ENCODE assay signal across 9 cellular contexts in the genomic region with DNA sequence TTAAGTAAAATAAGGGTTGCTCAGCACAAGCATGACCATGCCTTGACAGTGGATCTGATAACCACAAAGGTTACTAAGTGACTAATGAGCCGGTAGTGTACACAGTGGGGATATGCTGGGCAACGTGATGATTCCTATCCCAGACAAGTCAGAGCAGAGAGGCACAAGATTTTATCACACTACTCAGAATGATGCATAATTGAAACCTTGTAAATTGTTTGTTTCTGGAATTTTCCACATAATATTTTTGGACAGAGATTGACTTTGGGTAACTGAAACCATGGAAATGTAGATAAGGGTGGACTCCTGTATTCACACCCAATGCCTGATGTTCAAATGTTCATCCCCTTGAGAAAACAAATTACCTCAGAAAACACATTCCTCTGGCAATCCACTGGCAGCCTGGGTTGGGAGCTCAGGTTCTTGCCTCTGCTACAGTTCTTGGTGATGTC. TPM values are rescaled to one million over a fixed set of nuclear protein-coding genes. Genes with fewer than 3 reads are reported as not detected.
DNase-seq lines count a peak whose midpoint lies in the region; ATAC-seq and TF ChIP-seq lines count a peak whose summit lies in the region.
"Had no signal": no experiment of that assay in that cellular context is flagged by ENCODE, and none has a peak within 500 bp of the region (broad histone marks: within the 10 kb centered on the region; RNA-seq: fewer than 3 reads in every experiment).

No MANE protein-coding gene starts in this region.

- H3K36me3 Mint-ChIP-seq in T-helper 2 cell treated with Interferon-gamma antibody and Interleukin-4, amounts not matched to agents 5 μg/mL and 100 μg/mL, for 36 hours (ENCODE audit: low read depth), result no peaks in the 10 kb centered on the region
- no peaks in the 10 kb centered on the region for H3K36me3 Mint-ChIP-seq in natural killer cell
- no peaks in the 10 kb centered on the region for H3K36me3 Mint-ChIP-seq in naive thymus-derived CD8-positive, alpha-beta T cell

- TF ChIP-seq CTCF in natural killer cell (IDR thresholded peaks at IDR 0.05) (no peak), MM.1S (IDR thresholded peaks at IDR 0.05; ENCODE audit: low read length) (no peak)

- H3K4me3 Mint-ChIP-seq in T-helper 2 cell treated with Interferon-gamma antibody and Interleukin-4, amounts not matched to agents 5 μg/mL and 100 μg/mL, for 36 hours, result no peak overlapping the region
- no peak overlapping the region for H3K4me3 Mint-ChIP-seq in natural killer cell
- no peak overlapping the region for H3K4me3 Mint-ChIP-seq in naive thymus-derived CD8-positive, alpha-beta T cell
- H3K4me3 Mint-ChIP-seq: B cell had no signal

- intact Hi-C loops in natural killer cell (cut with micrococcal nuclease), result no loop called here

- H3K9me2 ChIP-seq in MM.1S (replicated peaks; ENCODE audit: insufficient read depth, low read length), result no peaks in the 10 kb centered on the region

- peak; percentile 85 for ATAC-seq in HG02870 (IDR thresholded peaks at IDR 0.05; ENCODE audit: unreplicated experiment)
- ATAC-seq in natural killer cell, result peak; percentile 52 to 73 (median 64)
- ATAC-seq in naive thymus-derived CD8-positive, alpha-beta T cell, result no peak

- peaks cover 29% of the 10 kb centered on the region for H3K4me1 Mint-ChIP-seq in T-helper 2 cell treated with Interferon-gamma antibody and Interleukin-4, amounts not matched to agents 5 μg/mL and 100 μg/mL, for 36 hours (ENCODE audit: low read depth)
- peaks cover 0 to 5% of the 10 kb centered on the region in 2 donors for H3K4me1 Mint-ChIP-seq in natural killer cell
- peaks cover 27 to 52% (median 44%) of the 10 kb centered on the region in 4 donors for H3K4me1 Mint-ChIP-seq in naive thymus-derived CD8-positive, alpha-beta T cell
- H3K4me1 Mint-ChIP-seq: B cell had no signal

- no peak overlapping the region for H3K4me2 ChIP-seq in MM.1S (ENCODE audit: low read depth, low read length)

- H3K36me3 ChIP-seq in MM.1S (replicated peaks; ENCODE audit: insufficient read depth, low read length), result no peaks in the 10 kb centered on the region

- H3K27ac ChIP-seq in MM.1S (ENCODE audit: low read length), result no peak overlapping the region

- POLR2A ChIA-PET in naive thymus-derived CD8-positive, alpha-beta T cell (lab: Charles Lee), result interaction anchor here (0.6 kb wide), 1 partner anchor 71 kb away, joined by 6 read pairs; no protein-coding TSS in a partner anchor

- no peak overlapping the region for H3K4me3 ChIP-seq in MM.1S (ENCODE audit: low read length)

- peaks cover 8% of the 10 kb centered on the region for H3K27me3 Mint-ChIP-seq in T-helper 2 cell treated with Interferon-gamma antibody and Interleukin-4, amounts not matched to agents 5 μg/mL and 100 μg/mL, for 36 hours (ENCODE audit: low read depth)
- peaks cover 3 to 10% of the 10 kb centered on the region in 2 donors for H3K27me3 Mint-ChIP-seq in natural killer cell (ENCODE audit: low read depth in 2 of 2)
- H3K27me3 Mint-ChIP-seq in naive thymus-derived CD8-positive, alpha-beta T cell, result peaks cover 0 to 1% (median 0%) of the 10 kb centered on the region in 5 donors

- no peak overlapping the region for H2AFZ ChIP-seq in MM.1S (ENCODE audit: low read length)

- no peak overlapping the region for H3K27ac Mint-ChIP-seq in T-helper 2 cell treated with Interferon-gamma antibody and Interleukin-4, amounts not matched to agents 5 μg/mL and 100 μg/mL, for 36 hours
- no peak overlapping the region for H3K27ac Mint-ChIP-seq in natural killer cell
- H3K27ac Mint-ChIP-seq in naive thymus-derived CD8-positive, alpha-beta T cell, result peak overlapping the region in 1 of 10 donors; percentile 57
- H3K27ac Mint-ChIP-seq: B cell had no signal

- H3K27me3 ChIP-seq in MM.1S (replicated peaks; ENCODE audit: insufficient read depth, low read length), result no peaks in the 10 kb centered on the region

- no peak overlapping the region for H3K9ac ChIP-seq in MM.1S (ENCODE audit: low read length)

- no peaks in the 10 kb centered on the region for H3F3A ChIP-seq in MM.1S (ENCODE audit: insufficient read depth, low read length)

- H4K20me1 ChIP-seq in MM.1S (ENCODE audit: insufficient read depth, low read length), result no peaks in the 10 kb centered on the region

- no peaks in the 10 kb centered on the region for H3K4me1 ChIP-seq in MM.1S (ENCODE audit: low read length)

- DNase-seq in NCI-H2196 (lab: John Stamatoyannopoulos, UW; ENCODE audit: unreplicated experiment) (peak; percentile 5), NCI-H2196 treated with DMSO at 0.1 percent for 48 hours (lab: John Stamatoyannopoulos, UW; ENCODE audit: unreplicated experiment) (no peak), natural killer cell (no peak), MM.1S (no peak), GM19238 (ENCODE audit: insufficient read length, low spot score) (no peak)
- peak; percentile 34 for DNase-seq in T-helper 2 cell treated with Interferon-gamma antibody and Interleukin-4, amounts not matched to agents 5 μg/mL and 100 μg/mL, for 36 hours (ENCODE audit: low spot score)
- no peak for DNase-seq in naive thymus-derived CD8-positive, alpha-beta T cell

- no peaks in the 10 kb centered on the region for H3K9me3 Mint-ChIP-seq in T-helper 2 cell treated with Interferon-gamma antibody and Interleukin-4, amounts not matched to agents 5 μg/mL and 100 μg/mL, for 36 hours
- H3K9me3 Mint-ChIP-seq in natural killer cell, result no peaks in the 10 kb centered on the region
- no peaks in the 10 kb centered on the region for H3K9me3 Mint-ChIP-seq in naive thymus-derived CD8-positive, alpha-beta T cell

- H3K79me2 ChIP-seq in MM.1S (ENCODE audit: low read length), result no peaks in the 10 kb centered on the region

- no peaks in the 10 kb centered on the region for H3K9me3 ChIP-seq in MM.1S (replicated peaks; ENCODE audit: insufficient read depth, low read length)

RNA-seq across cellular contexts. Expression of a gene that starts 16.2 kb away (rescaled TPM):
- 100 to 1,000 TPM; 109 to 158 (median 112) TPM for total RNA-seq in natural killer cell
- total RNA-seq in naive thymus-derived CD8-positive, alpha-beta T cell, result 100 to 1,000 TPM; 120 to 124 TPM
- 10 to 100 TPM; 48.2 to 83.9 (median 62.7) TPM for polyA plus RNA-seq in naive thymus-derived CD8-positive, alpha-beta T cell

RNA-seq across cellular contexts. Expression of a gene that starts 52.4 kb away (rescaled TPM):
- total RNA-seq in natural killer cell, result 10 to 100 TPM; 41.5 to 81.8 (median 79.2) TPM
- total RNA-seq in naive thymus-derived CD8-positive, alpha-beta T cell, result 10 to 100 TPM; 82.9 to 98.6 TPM
- polyA plus RNA-seq in naive thymus-derived CD8-positive, alpha-beta T cell, result 100 to 1,000 TPM in 1 of 3 donors, 1 to 10 TPM in 2; 6.4 to 126 (median 6.6) TPM

Comparison
In these comparisons a context has a peak if more than half of its experiments do, and no peak if none do; other contexts are left out.
1. DNase-seq: peak in NCI-H2196 (single experiment) and T-helper 2 cell treated with Interferon-gamma antibody and Interleukin-4, amounts not matched to agents 5 μg/mL and 100 μg/mL, for 36 hours (single experiment); none in NCI-H2196 treated with DMSO at 0.1 percent for 48 hours (single experiment), natural killer cell (single experiment), MM.1S (single experiment), naive thymus-derived CD8-positive, alpha-beta T cell (0 of 10) and GM19238 (single experiment).
2. ATAC-seq: peak in HG02870 (single experiment) and natural killer cell (3 of 3); none in naive thymus-derived CD8-positive, alpha-beta T cell (0 of 2).